In the genomic region with DNA sequence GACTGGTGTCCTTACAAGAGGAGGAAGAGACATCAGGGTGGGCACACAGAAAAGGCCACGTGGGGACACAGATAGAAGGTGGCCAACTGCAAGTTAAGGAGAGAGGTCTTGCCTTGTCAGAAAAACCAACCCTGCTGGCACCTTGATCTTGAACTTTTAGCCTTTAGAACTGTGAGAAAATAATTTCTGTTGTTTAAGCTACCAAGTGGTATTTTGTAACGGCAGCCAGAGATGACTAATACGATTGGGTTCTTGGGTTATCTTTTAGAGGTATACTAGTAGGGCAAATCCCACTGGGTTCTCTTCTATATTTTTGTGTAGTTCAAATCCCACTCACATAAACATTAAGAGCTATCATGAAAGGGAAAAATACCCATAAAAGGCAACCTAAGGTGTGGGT, we compare ENCODE assay signal across 16 cellular contexts. TPM values are rescaled to one million over a fixed set of nuclear protein-coding genes. Genes with fewer than 3 reads are reported as not detected.
DNase-seq lines count a peak whose midpoint lies in the region; ATAC-seq and TF ChIP-seq lines count a peak whose summit lies in the region.
"Had no signal": no experiment of that assay in that cellular context is flagged by ENCODE, and none has a peak within 500 bp of the region (broad histone marks: within the 10 kb centered on the region; RNA-seq: fewer than 3 reads in every experiment).

No MANE protein-coding gene starts in this region.

- POLR2A ChIA-PET in naive thymus-derived CD8-positive, alpha-beta T cell (lab: Charles Lee), result interaction anchor here (0.5 to 1.3 kb wide), 2 partner anchors 24 to 301 kb away, joined by 3 to 5 read pairs; no protein-coding TSS in a partner anchor

- intact Hi-C loops in activated CD4-positive, alpha-beta T cell treated with anti-CD3 and anti-CD28 coated beads, Interleukin-2, amount 10 ng/mL, durations not matched to agents 24 days and 14 days (cut with micrococcal nuclease), result loop anchor here (5.0 kb wide), 1 partner anchor 38 kb away; no protein-coding TSS in a partner anchor
- intact Hi-C loops in activated T-helper 2 cell treated with anti-CD3 and anti-CD28 coated beads, Interferon-gamma antibody, Interleukin-2, Interleukin-4, amounts not matched to agents 10 μg/mL and 5 μg/mL and 100 μg/mL, durations not matched to agents 14 hours and 24 hours and 36 hours (cut with micrococcal nuclease), result loop anchor here (5.0 to 10.0 kb wide), 2 partner anchors 33 to 60 kb away; partner anchors contain the start of genes MICAL1 and ZBTB24

- H3K9me3 ChIP-seq in HUES48 (ENCODE audit: control insufficient read depth, insufficient read depth, low read length) (peaks cover 19% of the 10 kb centered on the region), hepatocyte (ENCODE audit: low read depth) (no peaks in the 10 kb centered on the region)

- no peak for TF ChIP-seq CTCF in hepatocyte (IDR thresholded peaks at IDR 0.05; ENCODE audit: poor library complexity)

- H3K4me3 ChIP-seq in HUES48 (ENCODE audit: low read depth, low read length) (no peak overlapping the region), hepatocyte (no peak overlapping the region)

- H2AFZ ChIP-seq in hepatocyte, result no peak overlapping the region

- no peaks in the 10 kb centered on the region for H4K20me1 ChIP-seq in hepatocyte (ENCODE audit: insufficient read depth, poor library complexity, severe bottlenecking)

- H3K9ac ChIP-seq in HUES48 (ENCODE audit: low read depth, low read length), result no peak overlapping the region

- H3K36me3 Mint-ChIP-seq in activated CD4-positive, alpha-beta T cell treated with anti-CD3 and anti-CD28 coated beads, Interleukin-2, amount 10 ng/mL, durations not matched to agents 24 days and 14 days (ENCODE audit: low read depth), result no peaks in the 10 kb centered on the region
- H3K36me3 Mint-ChIP-seq in activated T-helper 2 cell treated with anti-CD3 and anti-CD28 coated beads, Interferon-gamma antibody, Interleukin-2, Interleukin-4, amounts not matched to agents 10 μg/mL and 5 μg/mL and 100 μg/mL, durations not matched to agents 14 hours and 24 hours and 36 hours (ENCODE audit: low read depth), result peaks cover 5% of the 10 kb centered on the region
- no peaks in the 10 kb centered on the region for H3K36me3 Mint-ChIP-seq in naive thymus-derived CD8-positive, alpha-beta T cell
- H3K36me3 Mint-ChIP-seq: mesothelial cell of epicardium had no signal

- H3K79me2 ChIP-seq in hepatocyte, result no peaks in the 10 kb centered on the region

- H3K27ac Mint-ChIP-seq in activated CD4-positive, alpha-beta T cell treated with anti-CD3 and anti-CD28 coated beads, Interleukin-2, amount 10 ng/mL, durations not matched to agents 24 days and 14 days, result no peak overlapping the region
- H3K27ac Mint-ChIP-seq in activated T-helper 2 cell treated with anti-CD3 and anti-CD28 coated beads, Interferon-gamma antibody, Interleukin-2, Interleukin-4, amounts not matched to agents 10 μg/mL and 5 μg/mL and 100 μg/mL, durations not matched to agents 14 hours and 24 hours and 36 hours, result peak overlapping the region; percentile 80
- peak overlapping the region in 9 of 10 donors; percentile 35 to 88 (median 75) for H3K27ac Mint-ChIP-seq in naive thymus-derived CD8-positive, alpha-beta T cell
- H3K27ac Mint-ChIP-seq: mesothelial cell of epicardium had no signal

- H3K27ac ChIP-seq in HUES48 (ENCODE audit: low read depth, low read length) (peak overlapping the region; percentile 92), hepatocyte (no peak overlapping the region)
- H3K27ac ChIP-seq: VCaP had no signal

- ATAC-seq in naive thymus-derived CD8-positive, alpha-beta T cell, result no peak
- no peak for ATAC-seq in GM18502 (IDR thresholded peaks at IDR 0.05; ENCODE audit: poor library complexity, unreplicated experiment)
- ATAC-seq in HG02938 (IDR thresholded peaks at IDR 0.05; ENCODE audit: unreplicated experiment), result no peak

- H3K9me2 ChIP-seq in hepatocyte (replicated peaks; ENCODE audit: insufficient read depth), result no peaks in the 10 kb centered on the region

- peaks cover 26% of the 10 kb centered on the region for H3K4me1 ChIP-seq in HUES48 (ENCODE audit: control insufficient read depth, insufficient read depth, low read length)
- no peaks in the 10 kb centered on the region for H3K4me1 ChIP-seq in hepatocyte (ENCODE audit: insufficient read depth)

- peaks cover 21% of the 10 kb centered on the region for H3K4me1 Mint-ChIP-seq in activated CD4-positive, alpha-beta T cell treated with anti-CD3 and anti-CD28 coated beads, Interleukin-2, amount 10 ng/mL, durations not matched to agents 24 days and 14 days
- peaks cover 43% of the 10 kb centered on the region for H3K4me1 Mint-ChIP-seq in activated T-helper 2 cell treated with anti-CD3 and anti-CD28 coated beads, Interferon-gamma antibody, Interleukin-2, Interleukin-4, amounts not matched to agents 10 μg/mL and 5 μg/mL and 100 μg/mL, durations not matched to agents 14 hours and 24 hours and 36 hours (ENCODE audit: low read depth)
- peaks cover 17 to 34% (median 30%) of the 10 kb centered on the region in 4 donors for H3K4me1 Mint-ChIP-seq in naive thymus-derived CD8-positive, alpha-beta T cell

- H3K36me3 ChIP-seq in HUES48 (ENCODE audit: control insufficient read depth, insufficient read depth, low read length), result no peaks in the 10 kb centered on the region
- no peaks in the 10 kb centered on the region for H3K36me3 ChIP-seq in hepatocyte (replicated peaks; ENCODE audit: insufficient read depth, low read depth)

- no peak overlapping the region for H3K4me2 ChIP-seq in hepatocyte

- no peak for DNase-seq in activated CD4-positive, alpha-beta T cell treated with anti-CD3 and anti-CD28 coated beads, Interleukin-2, amount 10 ng/mL, durations not matched to agents 24 days and 14 days
- DNase-seq in activated CD4-positive, alpha-beta T cell treated with anti-CD3 and anti-CD28 coated beads for 48 hours, result no peak
- DNase-seq in activated T-helper 2 cell treated with anti-CD3 and anti-CD28 coated beads, Interferon-gamma antibody, Interleukin-2, Interleukin-4, amounts not matched to agents 10 μg/mL and 5 μg/mL and 100 μg/mL, durations not matched to agents 14 hours and 24 hours and 36 hours (ENCODE audit: low spot score), result no peak
- DNase-seq in naive thymus-derived CD8-positive, alpha-beta T cell, result no peak
- DNase-seq in hepatocyte (ENCODE audit: low spot score), result no peak
- DNase-seq: activated naive CD4-positive, alpha-beta T cell; erythroblast; kidney glomerular epithelial cell; NCI-H2029 treated with DMSO at 0.1 percent for 48 hours; NCI-H524; trophoblast cell had no signal

- 81% methylated on average over 3 of the region's 3 CpGs for WGBS in hepatocyte (ENCODE audit: low lambda C conversion rate, missing lambda C conversion rate)

- H3K4me3 Mint-ChIP-seq in activated CD4-positive, alpha-beta T cell treated with anti-CD3 and anti-CD28 coated beads, Interleukin-2, amount 10 ng/mL, durations not matched to agents 24 days and 14 days, result peak overlapping the region; percentile 24
- peak overlapping the region; percentile 60 for H3K4me3 Mint-ChIP-seq in activated T-helper 2 cell treated with anti-CD3 and anti-CD28 coated beads, Interferon-gamma antibody, Interleukin-2, Interleukin-4, amounts not matched to agents 10 μg/mL and 5 μg/mL and 100 μg/mL, durations not matched to agents 14 hours and 24 hours and 36 hours (ENCODE audit: low read depth)
- H3K4me3 Mint-ChIP-seq in naive thymus-derived CD8-positive, alpha-beta T cell, result peak overlapping the region; percentile 63 to 88 (median 78)
- H3K4me3 Mint-ChIP-seq: mesothelial cell of epicardium had no signal

- H3K27me3 Mint-ChIP-seq in activated CD4-positive, alpha-beta T cell treated with anti-CD3 and anti-CD28 coated beads, Interleukin-2, amount 10 ng/mL, durations not matched to agents 24 days and 14 days, result no peaks in the 10 kb centered on the region
- H3K27me3 Mint-ChIP-seq in activated T-helper 2 cell treated with anti-CD3 and anti-CD28 coated beads, Interferon-gamma antibody, Interleukin-2, Interleukin-4, amounts not matched to agents 10 μg/mL and 5 μg/mL and 100 μg/mL, durations not matched to agents 14 hours and 24 hours and 36 hours (ENCODE audit: low read depth), result no peaks in the 10 kb centered on the region
- H3K27me3 Mint-ChIP-seq in naive thymus-derived CD8-positive, alpha-beta T cell, result no peaks in the 10 kb centered on the region

- H3K9me3 Mint-ChIP-seq in activated CD4-positive, alpha-beta T cell treated with anti-CD3 and anti-CD28 coated beads, Interleukin-2, amount 10 ng/mL, durations not matched to agents 24 days and 14 days, result no peaks in the 10 kb centered on the region
- peaks cover 14% of the 10 kb centered on the region for H3K9me3 Mint-ChIP-seq in activated T-helper 2 cell treated with anti-CD3 and anti-CD28 coated beads, Interferon-gamma antibody, Interleukin-2, Interleukin-4, amounts not matched to agents 10 μg/mL and 5 μg/mL and 100 μg/mL, durations not matched to agents 14 hours and 24 hours and 36 hours
- no peaks in the 10 kb centered on the region for H3K9me3 Mint-ChIP-seq in naive thymus-derived CD8-positive, alpha-beta T cell

- H3K27me3 ChIP-seq in HUES48 (ENCODE audit: control insufficient read depth, insufficient read depth, low read length), result no peaks in the 10 kb centered on the region
- H3K27me3 ChIP-seq in hepatocyte, result no peaks in the 10 kb centered on the region

RNA-seq across cellular contexts. Expression of gene ZBTB24, which starts 31.9 kb away (rescaled TPM):
- 18.9 and 19.6 TPM in 2 replicates for total RNA-seq in activated CD4-positive, alpha-beta T cell treated with anti-CD3 and anti-CD28 coated beads, Interleukin-2, amount 10 ng/mL, durations not matched to agents 24 days and 14 days
- 17.7 and 18.8 TPM in 2 replicates for total RNA-seq in activated T-helper 2 cell treated with anti-CD3 and anti-CD28 coated beads, Interferon-gamma antibody, Interleukin-2, Interleukin-4, amounts not matched to agents 10 μg/mL and 5 μg/mL and 100 μg/mL, durations not matched to agents 14 hours and 24 hours and 36 hours
- 10 to 100 TPM; 21.1 to 24.7 TPM for total RNA-seq in naive thymus-derived CD8-positive, alpha-beta T cell
- 1 to 10 TPM; 6.6 to 8.8 (median 8.2) TPM for polyA plus RNA-seq in naive thymus-derived CD8-positive, alpha-beta T cell
- 6.7 and 6.9 TPM in 2 replicates for total RNA-seq in hepatocyte
- polyA plus RNA-seq in hepatocyte, result 2.5 and 3.8 TPM in 2 replicates

RNA-seq across cellular contexts. Expression of gene MICAL1, which starts 59.4 kb away (rescaled TPM):
- total RNA-seq in activated CD4-positive, alpha-beta T cell treated with anti-CD3 and anti-CD28 coated beads, Interleukin-2, amount 10 ng/mL, durations not matched to agents 24 days and 14 days, result 41.4 and 42.5 TPM in 2 replicates
- 47.8 and 51.8 TPM in 2 replicates for total RNA-seq in activated T-helper 2 cell treated with anti-CD3 and anti-CD28 coated beads, Interferon-gamma antibody, Interleukin-2, Interleukin-4, amounts not matched to agents 10 μg/mL and 5 μg/mL and 100 μg/mL, durations not matched to agents 14 hours and 24 hours and 36 hours
- 10 to 100 TPM; 56.5 to 60.1 TPM for total RNA-seq in naive thymus-derived CD8-positive, alpha-beta T cell
- polyA plus RNA-seq in naive thymus-derived CD8-positive, alpha-beta T cell, result 10 to 100 TPM in 2 of 3 donors, 1 to 10 TPM in 1; 8.9 to 13.8 (median 13.2) TPM
- total RNA-seq in hepatocyte, result 38.2 and 46.5 TPM in 2 replicates
- 51.2 and 52.7 TPM in 2 replicates for polyA plus RNA-seq in hepatocyte

Comparison
In these comparisons a context has a peak if more than half of its experiments do, and no peak if none do; other contexts are left out.
1. H3K4me3 Mint-ChIP-seq: peak in every context shown above with its lines; median percentile 78 in naive thymus-derived CD8-positive, alpha-beta T cell; 60 in activated T-helper 2 cell treated with anti-CD3 and anti-CD28 coated beads, Interferon-gamma antibody, Interleukin-2, Interleukin-4, amounts not matched to agents 10 μg/mL and 5 μg/mL and 100 μg/mL, durations not matched to agents 14 hours and 24 hours and 36 hours; 24 in activated CD4-positive, alpha-beta T cell treated with anti-CD3 and anti-CD28 coated beads, Interleukin-2, amount 10 ng/mL, durations not matched to agents 24 days and 14 days.